11 cellular contexts compared by ENCODE assay signal in the genomic region with DNA sequence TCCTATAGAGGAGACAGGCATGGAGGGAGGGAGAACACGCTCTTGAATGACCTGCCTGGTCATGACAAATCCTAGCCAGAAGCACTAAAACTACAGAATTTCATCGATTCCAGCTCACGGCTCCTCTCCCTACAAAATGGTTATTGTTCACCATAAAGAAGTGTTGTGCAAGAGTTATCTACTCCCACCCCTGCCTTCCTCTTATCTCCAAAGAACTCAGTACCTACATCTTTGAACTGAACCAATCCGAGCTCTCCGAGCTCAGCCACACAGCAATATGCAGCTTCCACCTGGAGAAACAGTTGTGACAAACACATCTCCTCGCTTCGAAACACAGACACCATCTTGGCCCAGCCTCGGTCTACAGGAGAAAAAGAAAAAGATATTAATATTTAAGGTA. TPM values are rescaled to one million over a fixed set of nuclear protein-coding genes. Genes with fewer than 3 reads are reported as not detected.
"Had no signal": no experiment of that assay in that cellular context is flagged by ENCODE, and none has a peak within 500 bp of the region (broad histone marks: within the 10 kb centered on the region; RNA-seq: fewer than 3 reads in every experiment).

No MANE protein-coding gene starts in this region.

- H3K36me3 ChIP-seq: HAP-1 had no signal

- H3K27ac ChIP-seq: GM23248 had no signal

- ATAC-seq: HCT116 had no signal

- H3K4me3 ChIP-seq: GM23248, HAP-1 had no signal

- H2AFZ ChIP-seq: GM23248 had no signal

- H3K4me1 ChIP-seq: HAP-1 had no signal

- H3K9me3 ChIP-seq: HAP-1 had no signal

- H3K9ac ChIP-seq: GM23248 had no signal

- DNase-seq: GM23248, GOT3, H7, HFFc6, KG1 had no signal

- FAIRE-seq: HTR-8/SVneo had no signal

RNA-seq across cellular contexts. Expression of gene TMEM213, which starts 26.9 kb away (rescaled TPM):
- total RNA-seq: GM23248, H4, H7, HFFc6, HT-29 had no signal
- polyA plus RNA-seq: GM23248, IgD-negative memory B cell had no signal

RNA-seq across cellular contexts. Expression of gene ATP6V0A4, which starts 27.1 kb away (rescaled TPM):
- total RNA-seq: HT-29 had no signal
- polyA plus RNA-seq: IgD-negative memory B cell had no signal
